In genomic region chr2:27191107-27191829, GRCh38 we compare ENCODE assay signal across 1 cellular context.
TF ChIP-seq lines count a peak whose summit lies in the region.

No MANE protein-coding gene starts in this region.

TF ChIP-seq in GM12878, 131 proteins besides CTCF, POLR2A, EP300 and RAD21:
- peak; percentile 91 for TF ChIP-seq SMC3 (IDR thresholded peaks at IDR 0.05; ENCODE audit: borderline replicate concordance, low read length)
- TF ChIP-seq E2F4 (IDR thresholded peaks at IDR 0.05; ENCODE audit: low read depth, low read length), result no peak
- peak; percentile 71; the same call in 1 of the 2 replicates for TF ChIP-seq YY1 (IDR thresholded peaks at IDR 0.05; ENCODE audit: low read depth, low read length)
- peak; percentile 16 for TF ChIP-seq SIX5 (IDR thresholded peaks at IDR 0.05; ENCODE audit: low read depth, low read length, severe bottlenecking)
- TF ChIP-seq NBN (IDR thresholded peaks at IDR 0.05), result no peak
- TF ChIP-seq PKNOX1 (IDR thresholded peaks at IDR 0.05), result peak; percentile 47; the same call in 1 of the 2 replicates
TF ChIP-seq in GM12878: peak in this region for 4.
